ENCODE assay signal across 2 cellular contexts in the genomic region with DNA sequence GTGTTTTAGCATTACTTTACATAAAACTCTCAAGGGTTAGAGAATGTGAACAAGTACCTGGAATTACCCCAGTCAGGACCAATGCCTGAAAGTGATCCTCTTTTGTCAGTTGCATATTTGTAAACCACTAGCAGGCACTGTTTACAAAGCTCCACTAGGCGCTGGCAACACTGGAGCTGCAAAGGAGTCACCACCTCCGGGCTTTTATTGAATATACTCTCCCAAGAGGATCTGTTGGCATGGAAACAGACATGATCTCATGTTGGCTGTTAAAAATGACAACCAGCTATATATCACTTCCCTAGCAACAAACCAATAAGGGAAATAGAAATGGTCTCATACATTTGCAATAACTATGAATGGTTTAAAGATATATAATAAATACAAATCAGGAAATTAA.
TF ChIP-seq lines count a peak whose summit lies in the region.

No MANE protein-coding gene starts in this region.

TF ChIP-seq in Ishikawa, 13 proteins besides CTCF, POLR2A, EP300 and RAD21 (continued from another document):
- TF ChIP-seq, protein P1, sequence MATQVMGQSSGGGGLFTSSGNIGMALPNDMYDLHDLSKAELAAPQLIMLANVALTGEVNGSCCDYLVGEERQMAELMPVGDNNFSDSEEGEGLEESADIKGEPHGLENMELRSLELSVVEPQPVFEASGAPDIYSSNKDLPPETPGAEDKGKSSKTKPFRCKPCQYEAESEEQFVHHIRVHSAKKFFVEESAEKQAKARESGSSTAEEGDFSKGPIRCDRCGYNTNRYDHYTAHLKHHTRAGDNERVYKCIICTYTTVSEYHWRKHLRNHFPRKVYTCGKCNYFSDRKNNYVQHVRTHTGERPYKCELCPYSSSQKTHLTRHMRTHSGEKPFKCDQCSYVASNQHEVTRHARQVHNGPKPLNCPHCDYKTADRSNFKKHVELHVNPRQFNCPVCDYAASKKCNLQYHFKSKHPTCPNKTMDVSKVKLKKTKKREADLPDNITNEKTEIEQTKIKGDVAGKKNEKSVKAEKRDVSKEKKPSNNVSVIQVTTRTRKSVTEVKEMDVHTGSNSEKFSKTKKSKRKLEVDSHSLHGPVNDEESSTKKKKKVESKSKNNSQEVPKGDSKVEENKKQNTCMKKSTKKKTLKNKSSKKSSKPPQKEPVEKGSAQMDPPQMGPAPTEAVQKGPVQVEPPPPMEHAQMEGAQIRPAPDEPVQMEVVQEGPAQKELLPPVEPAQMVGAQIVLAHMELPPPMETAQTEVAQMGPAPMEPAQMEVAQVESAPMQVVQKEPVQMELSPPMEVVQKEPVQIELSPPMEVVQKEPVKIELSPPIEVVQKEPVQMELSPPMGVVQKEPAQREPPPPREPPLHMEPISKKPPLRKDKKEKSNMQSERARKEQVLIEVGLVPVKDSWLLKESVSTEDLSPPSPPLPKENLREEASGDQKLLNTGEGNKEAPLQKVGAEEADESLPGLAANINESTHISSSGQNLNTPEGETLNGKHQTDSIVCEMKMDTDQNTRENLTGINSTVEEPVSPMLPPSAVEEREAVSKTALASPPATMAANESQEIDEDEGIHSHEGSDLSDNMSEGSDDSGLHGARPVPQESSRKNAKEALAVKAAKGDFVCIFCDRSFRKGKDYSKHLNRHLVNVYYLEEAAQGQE (IDR thresholded peaks at IDR 0.05; ENCODE audit: low read depth), result no peak

TF ChIP-seq in liver, 16 proteins besides CTCF, POLR2A, EP300 and RAD21 (continued from another document):
- no peak for TF ChIP-seq TAF1 (conservative IDR thresholded peaks at IDR 0.05)
- TF ChIP-seq, protein P2, sequence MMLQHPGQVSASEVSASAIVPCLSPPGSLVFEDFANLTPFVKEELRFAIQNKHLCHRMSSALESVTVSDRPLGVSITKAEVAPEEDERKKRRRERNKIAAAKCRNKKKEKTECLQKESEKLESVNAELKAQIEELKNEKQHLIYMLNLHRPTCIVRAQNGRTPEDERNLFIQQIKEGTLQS (IDR thresholded peaks at IDR 0.05), result no peak
- TF ChIP-seq YY1 (IDR thresholded peaks at IDR 0.05), result no peak
